In genomic region chr3:69451594-69451993, GRCh38 we compare ENCODE assay signal across 12 cellular contexts.
A peak's percentile ranks its signal among the peaks of the same experiment; 100 is the strongest.
DNase-seq lines count a peak whose midpoint lies in the region; ATAC-seq and TF ChIP-seq lines count a peak whose summit lies in the region.
"Had no signal": no experiment of that assay in that cellular context is flagged by ENCODE, and none has a peak within 500 bp of the region (broad histone marks: within the 10 kb centered on the region; RNA-seq: fewer than 3 reads in every experiment).

No MANE protein-coding gene starts in this region.

- ATAC-seq in left ventricle myocardium superior, result peak; percentile 65
- ATAC-seq in mucosa of descending colon, result no peak
- ATAC-seq: activated naive CD4-positive, alpha-beta T cell treated with anti-CD3 and anti-CD28 coated beads, Interleukin-2, amount 50 U/mL, for 72 hours; natural killer cell had no signal

- H2AFZ ChIP-seq in Loucy (ENCODE audit: low read length), result no peak overlapping the region

- no peaks in the 10 kb centered on the region for H3F3A ChIP-seq in Loucy (ENCODE audit: low read depth)

- H3K79me2 ChIP-seq in Loucy (ENCODE audit: insufficient read depth, low read length), result no peaks in the 10 kb centered on the region

- H3K9me3 ChIP-seq in Loucy (ENCODE audit: insufficient read depth, low read depth, low read length), result no peaks in the 10 kb centered on the region
- no peaks in the 10 kb centered on the region for H3K9me3 ChIP-seq in mucosa of descending colon

- intact Hi-C loops in left ventricle myocardium superior (cut with micrococcal nuclease) (no loop called here), mucosa of descending colon (cut with DNase I, micrococcal nuclease) (no loop called here)

- no peak overlapping the region for H3K4me2 ChIP-seq in Loucy (ENCODE audit: low read depth, low read length, poor library complexity, severe bottlenecking)

- H3K4me1 ChIP-seq in Loucy (ENCODE audit: insufficient read depth, low read length, poor library complexity, severe bottlenecking), result no peaks in the 10 kb centered on the region
- no peaks in the 10 kb centered on the region for H3K4me1 ChIP-seq in mucosa of descending colon (ENCODE audit: low read depth)

- TF ChIP-seq CTCF in Loucy (conservative IDR thresholded peaks at IDR 0.05; ENCODE audit: low read length), result peak; percentile 46
- peak; percentile 15 for TF ChIP-seq CTCF in astrocyte of the cerebellum (IDR thresholded peaks at IDR 0.05; ENCODE audit: low read depth, low read length, missing control alignments)
- TF ChIP-seq CTCF in mucosa of descending colon (IDR thresholded peaks at IDR 0.05), result no peak

- H4K20me1 ChIP-seq in Loucy (ENCODE audit: insufficient read depth, low read length, poor library complexity, severe bottlenecking), result no peaks in the 10 kb centered on the region

- H3K27me3 ChIP-seq in Loucy (ENCODE audit: insufficient read depth, low read length, poor library complexity, severe bottlenecking), result no peaks in the 10 kb centered on the region

- no peaks in the 10 kb centered on the region for H3K36me3 ChIP-seq in Loucy (ENCODE audit: insufficient read depth, low read length)
- H3K36me3 ChIP-seq in mucosa of descending colon (ENCODE audit: low read depth), result no peaks in the 10 kb centered on the region

- no peaks in the 10 kb centered on the region for H3K9me2 ChIP-seq in Loucy (replicated peaks; ENCODE audit: low read depth, low read length)

- H3K9ac ChIP-seq in Loucy (ENCODE audit: low read depth, low read length, poor library complexity, severe bottlenecking), result no peak overlapping the region

- DNase-seq in D341Med (ENCODE audit: low spot score), result peak; percentile 37
- DNase-seq in astrocyte of the cerebellum (ENCODE audit: low read depth), result no peak
- no peak for DNase-seq in left ventricle myocardium superior
- no peak for DNase-seq in SW 1271 (lab: John Stamatoyannopoulos, UW)
- no peak for DNase-seq in cerebellar nuclear complex (lab: John Stamatoyannopoulos, UW)
- no peak for DNase-seq in KG1 (lab: John Stamatoyannopoulos, UW)
- no peak for DNase-seq in mucosa of descending colon
- DNase-seq: C1 segment of cervical spinal cord, natural killer cell, NCI-H345 had no signal

- H3K4me3 ChIP-seq in Loucy (ENCODE audit: low read length, poor library complexity, severe bottlenecking), result no peak overlapping the region
- H3K4me3 ChIP-seq in astrocyte of the cerebellum (ENCODE audit: low read depth, low read length), result no peak overlapping the region
- no peak overlapping the region for H3K4me3 ChIP-seq in mucosa of descending colon

- in situ Hi-C loops in astrocyte of the cerebellum (cut with HindIII; ENCODE audit: low sequenced_read_pairs), result no loop called here
